1 cellular context compared by ENCODE assay signal in the genomic region with DNA sequence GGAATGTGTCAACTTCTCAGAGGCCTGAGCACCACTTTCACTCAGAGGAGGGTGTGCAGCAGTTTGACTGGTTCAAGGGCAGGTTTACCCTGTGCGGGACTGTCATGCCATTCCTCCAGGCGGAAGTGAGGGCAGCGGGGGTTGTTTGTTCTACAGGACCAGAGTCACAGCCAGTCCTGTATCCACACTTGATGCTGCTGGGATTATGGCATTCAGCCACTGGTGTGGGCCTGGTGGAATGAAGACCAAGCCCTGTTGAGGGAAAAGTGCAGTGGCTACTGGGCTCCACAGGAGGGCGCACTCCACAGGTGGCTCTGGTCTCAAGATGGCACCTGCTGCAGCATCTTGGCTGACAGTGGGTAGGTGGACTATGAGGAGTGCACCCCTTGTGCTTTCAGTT.
TF ChIP-seq lines count a peak whose summit lies in the region.

No MANE protein-coding gene starts in this region.

TF ChIP-seq in HepG2, 621 proteins besides CTCF, POLR2A, EP300 and RAD21:
- TF ChIP-seq ZNF30 (CRISPR knock-in tag; IDR thresholded peaks at IDR 0.05) = no peak
- TF ChIP-seq, protein P1, sequence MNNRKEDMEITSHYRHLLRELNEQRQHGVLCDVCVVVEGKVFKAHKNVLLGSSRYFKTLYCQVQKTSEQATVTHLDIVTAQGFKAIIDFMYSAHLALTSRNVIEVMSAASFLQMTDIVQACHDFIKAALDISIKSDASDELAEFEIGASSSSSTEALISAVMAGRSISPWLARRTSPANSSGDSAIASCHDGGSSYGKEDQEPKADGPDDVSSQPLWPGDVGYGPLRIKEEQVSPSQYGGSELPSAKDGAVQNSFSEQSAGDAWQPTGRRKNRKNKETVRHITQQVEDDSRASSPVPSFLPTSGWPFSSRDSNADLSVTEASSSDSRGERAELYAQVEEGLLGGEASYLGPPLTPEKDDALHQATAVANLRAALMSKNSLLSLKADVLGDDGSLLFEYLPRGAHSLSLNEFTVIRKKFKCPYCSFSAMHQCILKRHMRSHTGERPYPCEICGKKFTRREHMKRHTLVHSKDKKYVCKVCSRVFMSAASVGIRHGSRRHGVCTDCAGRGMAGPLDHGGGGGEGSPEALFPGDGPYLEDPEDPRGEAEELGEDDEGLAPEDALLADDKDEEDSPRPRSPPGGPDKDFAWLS (CRISPR knock-in tag; IDR thresholded peaks at IDR 0.05; ENCODE audit: borderline replicate concordance) = no peak
- 0 out of 2 replicates have a peak, but pooled peaks have one; percentile 11 for TF ChIP-seq STAG1 (CRISPR knock-in tag; IDR thresholded peaks at IDR 0.05)
- TF ChIP-seq, protein P2, sequence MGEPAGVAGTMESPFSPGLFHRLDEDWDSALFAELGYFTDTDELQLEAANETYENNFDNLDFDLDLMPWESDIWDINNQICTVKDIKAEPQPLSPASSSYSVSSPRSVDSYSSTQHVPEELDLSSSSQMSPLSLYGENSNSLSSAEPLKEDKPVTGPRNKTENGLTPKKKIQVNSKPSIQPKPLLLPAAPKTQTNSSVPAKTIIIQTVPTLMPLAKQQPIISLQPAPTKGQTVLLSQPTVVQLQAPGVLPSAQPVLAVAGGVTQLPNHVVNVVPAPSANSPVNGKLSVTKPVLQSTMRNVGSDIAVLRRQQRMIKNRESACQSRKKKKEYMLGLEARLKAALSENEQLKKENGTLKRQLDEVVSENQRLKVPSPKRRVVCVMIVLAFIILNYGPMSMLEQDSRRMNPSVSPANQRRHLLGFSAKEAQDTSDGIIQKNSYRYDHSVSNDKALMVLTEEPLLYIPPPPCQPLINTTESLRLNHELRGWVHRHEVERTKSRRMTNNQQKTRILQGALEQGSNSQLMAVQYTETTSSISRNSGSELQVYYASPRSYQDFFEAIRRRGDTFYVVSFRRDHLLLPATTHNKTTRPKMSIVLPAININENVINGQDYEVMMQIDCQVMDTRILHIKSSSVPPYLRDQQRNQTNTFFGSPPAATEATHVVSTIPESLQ (CRISPR knock-in tag; conservative IDR thresholded peaks at IDR 0.05) = no peak
- TF ChIP-seq ATF1 (CRISPR knock-in tag; IDR thresholded peaks at IDR 0.05) = no peak
- no peak for TF ChIP-seq U2AF2 (IDR thresholded peaks at IDR 0.05; ENCODE audit: low read depth, low read length)
- TF ChIP-seq PHB2 (IDR thresholded peaks at IDR 0.05; ENCODE audit: partially characterized antibody) = no peak
- peak; percentile 39 for TF ChIP-seq XRCC5 (optimal IDR thresholded peaks at IDR 0.05; ENCODE audit: low read length)
- TF ChIP-seq, protein P3, sequence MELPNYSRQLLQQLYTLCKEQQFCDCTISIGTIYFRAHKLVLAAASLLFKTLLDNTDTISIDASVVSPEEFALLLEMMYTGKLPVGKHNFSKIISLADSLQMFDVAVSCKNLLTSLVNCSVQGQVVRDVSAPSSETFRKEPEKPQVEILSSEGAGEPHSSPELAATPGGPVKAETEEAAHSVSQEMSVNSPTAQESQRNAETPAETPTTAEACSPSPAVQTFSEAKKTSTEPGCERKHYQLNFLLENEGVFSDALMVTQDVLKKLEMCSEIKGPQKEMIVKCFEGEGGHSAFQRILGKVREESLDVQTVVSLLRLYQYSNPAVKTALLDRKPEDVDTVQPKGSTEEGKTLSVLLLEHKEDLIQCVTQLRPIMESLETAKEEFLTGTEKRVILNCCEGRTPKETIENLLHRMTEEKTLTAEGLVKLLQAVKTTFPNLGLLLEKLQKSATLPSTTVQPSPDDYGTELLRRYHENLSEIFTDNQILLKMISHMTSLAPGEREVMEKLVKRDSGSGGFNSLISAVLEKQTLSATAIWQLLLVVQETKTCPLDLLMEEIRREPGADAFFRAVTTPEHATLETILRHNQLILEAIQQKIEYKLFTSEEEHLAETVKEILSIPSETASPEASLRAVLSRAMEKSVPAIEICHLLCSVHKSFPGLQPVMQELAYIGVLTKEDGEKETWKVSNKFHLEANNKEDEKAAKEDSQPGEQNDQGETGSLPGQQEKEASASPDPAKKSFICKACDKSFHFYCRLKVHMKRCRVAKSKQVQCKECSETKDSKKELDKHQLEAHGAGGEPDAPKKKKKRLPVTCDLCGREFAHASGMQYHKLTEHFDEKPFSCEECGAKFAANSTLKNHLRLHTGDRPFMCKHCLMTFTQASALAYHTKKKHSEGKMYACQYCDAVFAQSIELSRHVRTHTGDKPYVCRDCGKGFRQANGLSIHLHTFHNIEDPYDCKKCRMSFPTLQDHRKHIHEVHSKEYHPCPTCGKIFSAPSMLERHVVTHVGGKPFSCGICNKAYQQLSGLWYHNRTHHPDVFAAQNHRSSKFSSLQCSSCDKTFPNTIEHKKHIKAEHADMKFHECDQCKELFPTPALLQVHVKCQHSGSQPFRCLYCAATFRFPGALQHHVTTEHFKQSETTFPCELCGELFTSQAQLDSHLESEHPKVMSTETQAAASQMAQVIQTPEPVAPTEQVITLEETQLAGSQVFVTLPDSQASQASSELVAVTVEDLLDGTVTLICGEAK (IDR thresholded peaks at IDR 0.05) = no peak
- TF ChIP-seq, protein P3 (CRISPR knock-in tag; IDR thresholded peaks at IDR 0.05) = 0 out of 2 replicates have a peak, but pooled peaks have one; percentile 38
- no peak for TF ChIP-seq MIER2 (CRISPR knock-in tag; IDR thresholded peaks at IDR 0.05)
- no peak for TF ChIP-seq SUZ12 (IDR thresholded peaks at IDR 0.05; ENCODE audit: low read depth, low read length)
- no peak for TF ChIP-seq ZNF3 (CRISPR knock-in tag; IDR thresholded peaks at IDR 0.05)
- no peak for TF ChIP-seq ZNF563 (CRISPR knock-in tag; IDR thresholded peaks at IDR 0.05)
- TF ChIP-seq ZNF33A (CRISPR knock-in tag; IDR thresholded peaks at IDR 0.05; ENCODE audit: borderline replicate concordance) = no peak
- no peak for TF ChIP-seq ZNF180 (CRISPR knock-in tag; IDR thresholded peaks at IDR 0.05; ENCODE audit: borderline replicate concordance, low read depth)
- no peak for TF ChIP-seq ZNF746 (CRISPR knock-in tag; IDR thresholded peaks at IDR 0.05)
- TF ChIP-seq ZNF839 (CRISPR knock-in tag; IDR thresholded peaks at IDR 0.05; ENCODE audit: borderline replicate concordance) = no peak
- TF ChIP-seq MED1 (CRISPR knock-in tag; IDR thresholded peaks at IDR 0.05) = no peak
- TF ChIP-seq, protein P4, sequence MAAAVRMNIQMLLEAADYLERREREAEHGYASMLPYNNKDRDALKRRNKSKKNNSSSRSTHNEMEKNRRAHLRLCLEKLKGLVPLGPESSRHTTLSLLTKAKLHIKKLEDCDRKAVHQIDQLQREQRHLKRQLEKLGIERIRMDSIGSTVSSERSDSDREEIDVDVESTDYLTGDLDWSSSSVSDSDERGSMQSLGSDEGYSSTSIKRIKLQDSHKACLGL (CRISPR knock-in tag; IDR thresholded peaks at IDR 0.05) = 0 out of 2 replicates have a peak, but pooled peaks have one; percentile 31
- TF ChIP-seq, protein P5, sequence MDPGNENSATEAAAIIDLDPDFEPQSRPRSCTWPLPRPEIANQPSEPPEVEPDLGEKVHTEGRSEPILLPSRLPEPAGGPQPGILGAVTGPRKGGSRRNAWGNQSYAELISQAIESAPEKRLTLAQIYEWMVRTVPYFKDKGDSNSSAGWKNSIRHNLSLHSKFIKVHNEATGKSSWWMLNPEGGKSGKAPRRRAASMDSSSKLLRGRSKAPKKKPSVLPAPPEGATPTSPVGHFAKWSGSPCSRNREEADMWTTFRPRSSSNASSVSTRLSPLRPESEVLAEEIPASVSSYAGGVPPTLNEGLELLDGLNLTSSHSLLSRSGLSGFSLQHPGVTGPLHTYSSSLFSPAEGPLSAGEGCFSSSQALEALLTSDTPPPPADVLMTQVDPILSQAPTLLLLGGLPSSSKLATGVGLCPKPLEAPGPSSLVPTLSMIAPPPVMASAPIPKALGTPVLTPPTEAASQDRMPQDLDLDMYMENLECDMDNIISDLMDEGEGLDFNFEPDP (CRISPR knock-in tag; conservative IDR thresholded peaks at IDR 0.05) = 0 out of 2 replicates have a peak, but pooled peaks have one; percentile 78
- TF ChIP-seq NR2F1 (CRISPR knock-in tag; IDR thresholded peaks at IDR 0.05) = no peak
- TF ChIP-seq TBP (CRISPR knock-in tag; IDR thresholded peaks at IDR 0.05) = no peak
- TF ChIP-seq EED (CRISPR knock-in tag; IDR thresholded peaks at IDR 0.05) = 0 out of 2 replicates have a peak, but pooled peaks have one; percentile 41
- no peak for TF ChIP-seq KDM5B (CRISPR knock-in tag; IDR thresholded peaks at IDR 0.05; ENCODE audit: borderline replicate concordance)
- TF ChIP-seq, protein P6, sequence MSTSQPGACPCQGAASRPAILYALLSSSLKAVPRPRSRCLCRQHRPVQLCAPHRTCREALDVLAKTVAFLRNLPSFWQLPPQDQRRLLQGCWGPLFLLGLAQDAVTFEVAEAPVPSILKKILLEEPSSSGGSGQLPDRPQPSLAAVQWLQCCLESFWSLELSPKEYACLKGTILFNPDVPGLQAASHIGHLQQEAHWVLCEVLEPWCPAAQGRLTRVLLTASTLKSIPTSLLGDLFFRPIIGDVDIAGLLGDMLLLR (CRISPR knock-in tag; IDR thresholded peaks at IDR 0.05) = 0 out of 2 replicates have a peak, but pooled peaks have one; percentile 23
- TF ChIP-seq ZNF788 (CRISPR knock-in tag; IDR thresholded peaks at IDR 0.05; ENCODE audit: borderline replicate concordance) = 0 out of 2 replicates have a peak, but pooled peaks have one; percentile 31
- TF ChIP-seq ISL2 (CRISPR knock-in tag; IDR thresholded peaks at IDR 0.05) = no peak
- TF ChIP-seq YY1 (IDR thresholded peaks at IDR 0.05; ENCODE audit: insufficient read depth, insufficient replicate concordance, low read depth, low read length) = peak; percentile 40
- TF ChIP-seq, protein P7, sequence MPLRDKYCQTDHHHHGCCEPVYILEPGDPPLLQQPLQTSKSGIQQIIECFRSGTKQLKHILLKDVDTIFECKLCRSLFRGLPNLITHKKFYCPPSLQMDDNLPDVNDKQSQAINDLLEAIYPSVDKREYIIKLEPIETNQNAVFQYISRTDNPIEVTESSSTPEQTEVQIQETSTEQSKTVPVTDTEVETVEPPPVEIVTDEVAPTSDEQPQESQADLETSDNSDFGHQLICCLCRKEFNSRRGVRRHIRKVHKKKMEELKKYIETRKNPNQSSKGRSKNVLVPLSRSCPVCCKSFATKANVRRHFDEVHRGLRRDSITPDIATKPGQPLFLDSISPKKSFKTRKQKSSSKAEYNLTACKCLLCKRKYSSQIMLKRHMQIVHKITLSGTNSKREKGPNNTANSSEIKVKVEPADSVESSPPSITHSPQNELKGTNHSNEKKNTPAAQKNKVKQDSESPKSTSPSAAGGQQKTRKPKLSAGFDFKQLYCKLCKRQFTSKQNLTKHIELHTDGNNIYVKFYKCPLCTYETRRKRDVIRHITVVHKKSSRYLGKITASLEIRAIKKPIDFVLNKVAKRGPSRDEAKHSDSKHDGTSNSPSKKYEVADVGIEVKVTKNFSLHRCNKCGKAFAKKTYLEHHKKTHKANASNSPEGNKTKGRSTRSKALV (CRISPR knock-in tag; IDR thresholded peaks at IDR 0.05) = no peak
- TF ChIP-seq TBX2 (CRISPR knock-in tag; IDR thresholded peaks at IDR 0.05; ENCODE audit: borderline replicate concordance) = no peak
- no peak for TF ChIP-seq ZNF317 (CRISPR knock-in tag; IDR thresholded peaks at IDR 0.05)
- no peak for TF ChIP-seq TBL1XR1 (IDR thresholded peaks at IDR 0.05; ENCODE audit: borderline replicate concordance, low read length, partially characterized antibody)
TF ChIP-seq in HepG2: peak in this region for 9.
